ENCODE assay signal across 17 cellular contexts in genomic region chr10:120789804-120790203, GRCh38.
"Had no signal": no experiment of that assay in that cellular context is flagged by ENCODE, and none has a peak within 500 bp of the region (broad histone marks: within the 10 kb centered on the region; RNA-seq: fewer than 3 reads in every experiment).

No MANE protein-coding gene starts in this region.

- H3K4me1 ChIP-seq: adrenal gland, lower lobe of right lung, right atrium auricular region had no signal

- H3K27ac ChIP-seq: adrenal gland, coronary artery, epithelial cell of prostate, lower lobe of right lung, right atrium auricular region had no signal

- DNase-seq: activated CD4-positive, alpha-beta T cell treated with anti-CD3 and anti-CD28 coated beads, Interleukin-2, amount 10 ng/mL, durations not matched to agents 24 days and 14 days; activated naive CD4-positive, alpha-beta T cell treated with anti-CD3 and anti-CD28 coated beads, Interleukin-2, amount 50 U/mL, for 16 hours; activated T-cell treated with anti-CD3 and anti-CD28 coated beads for 4 hours; adrenal gland; central memory CD4-positive, alpha-beta T cell; effector CD8-positive, alpha-beta T cell; lower lobe of right lung; midbrain; stimulated activated CD4-positive, alpha-beta T cell treated with anti-CD3 and anti-CD28 coated beads, Interleukin-4, amount 100 ng/mL, for 4 hours; stimulated activated naive CD8-positive, alpha-beta T cell treated with anti-CD3 and anti-CD28 coated beads, Interleukin-15, amount 100 ng/mL, for 72 hours; T-helper 9 cell had no signal

- H3K27ac Mint-ChIP-seq: activated CD4-positive, alpha-beta T cell treated with anti-CD3 and anti-CD28 coated beads, Interleukin-2, amount 10 ng/mL, durations not matched to agents 24 days and 14 days; activated T-helper 17 cell treated with anti-CD3 and anti-CD28 coated beads, Interleukin-2, amount 50 U/mL, for 72 hours; stimulated activated naive CD8-positive, alpha-beta T cell treated with anti-CD3 and anti-CD28 coated beads, Interleukin-15, amount 100 ng/mL, for 72 hours had no signal

- H3K27me3 ChIP-seq: adrenal gland, right atrium auricular region had no signal

- H3K9me3 Mint-ChIP-seq: activated CD4-positive, alpha-beta T cell treated with anti-CD3 and anti-CD28 coated beads, Interleukin-2, amount 10 ng/mL, durations not matched to agents 24 days and 14 days; activated T-helper 17 cell treated with anti-CD3 and anti-CD28 coated beads, Interleukin-2, amount 50 U/mL, for 72 hours; stimulated activated naive CD8-positive, alpha-beta T cell treated with anti-CD3 and anti-CD28 coated beads, Interleukin-15, amount 100 ng/mL, for 72 hours had no signal

- H3K4me3 Mint-ChIP-seq: activated CD4-positive, alpha-beta T cell treated with anti-CD3 and anti-CD28 coated beads, Interleukin-2, amount 10 ng/mL, durations not matched to agents 24 days and 14 days; activated T-helper 17 cell treated with anti-CD3 and anti-CD28 coated beads, Interleukin-2, amount 50 U/mL, for 72 hours; stimulated activated naive CD8-positive, alpha-beta T cell treated with anti-CD3 and anti-CD28 coated beads, Interleukin-15, amount 100 ng/mL, for 72 hours had no signal

- ATAC-seq: activated T-helper 17 cell treated with anti-CD3 and anti-CD28 coated beads, Interleukin-2, amount 50 U/mL, for 72 hours; lower lobe of right lung; stimulated activated naive CD8-positive, alpha-beta T cell treated with anti-CD3 and anti-CD28 coated beads, Interleukin-15, amount 100 ng/mL, for 72 hours had no signal

- H3K4me3 ChIP-seq: adrenal gland, coronary artery, lower lobe of right lung, right atrium auricular region, skin epidermis had no signal

- H3K9me3 ChIP-seq: adrenal gland, lower lobe of right lung, right atrium auricular region had no signal

- H3K27me3 Mint-ChIP-seq: activated CD4-positive, alpha-beta T cell treated with anti-CD3 and anti-CD28 coated beads, Interleukin-2, amount 10 ng/mL, durations not matched to agents 24 days and 14 days had no signal

- H3K4me1 Mint-ChIP-seq: activated CD4-positive, alpha-beta T cell treated with anti-CD3 and anti-CD28 coated beads, Interleukin-2, amount 10 ng/mL, durations not matched to agents 24 days and 14 days; activated T-helper 17 cell treated with anti-CD3 and anti-CD28 coated beads, Interleukin-2, amount 50 U/mL, for 72 hours; stimulated activated naive CD8-positive, alpha-beta T cell treated with anti-CD3 and anti-CD28 coated beads, Interleukin-15, amount 100 ng/mL, for 72 hours had no signal

- H3K36me3 ChIP-seq: adrenal gland, lower lobe of right lung, right atrium auricular region had no signal

- FAIRE-seq: urothelium cell line had no signal
